Comparison of ENCODE assay signal across 1 cellular context in genomic region chr11:34784318-34784841, GRCh38.
TF ChIP-seq lines count a peak whose summit lies in the region.

No MANE protein-coding gene starts in this region.

TF ChIP-seq in HepG2, 621 proteins besides CTCF, POLR2A, EP300 and RAD21 (continued from another document and continues in another):
- TF ChIP-seq PAXIP1 (CRISPR knock-in tag; conservative IDR thresholded peaks at IDR 0.05) (peak; percentile 88), ZNF143 (CRISPR knock-in tag; IDR thresholded peaks at IDR 0.05) (no peak), LBX2 (CRISPR knock-in tag; IDR thresholded peaks at IDR 0.05; ENCODE audit: borderline replicate concordance) (no peak), POLR2G (IDR thresholded peaks at IDR 0.05; ENCODE audit: low read depth, low read length) (no peak), TBL1XR1 (IDR thresholded peaks at IDR 0.05; ENCODE audit: borderline replicate concordance, low read length, partially characterized antibody) (peak; percentile 36), STAT5B (CRISPR knock-in tag; IDR thresholded peaks at IDR 0.05) (no peak), ZNF431 (CRISPR knock-in tag; IDR thresholded peaks at IDR 0.05; ENCODE audit: borderline replicate concordance, low read depth) (0 out of 2 replicates have a peak, but pooled peaks have one; percentile 18), SIX1 (CRISPR knock-in tag; IDR thresholded peaks at IDR 0.05; ENCODE audit: borderline replicate concordance) (peak; percentile 58; the same call in 1 of the 2 replicates), ZNF430 (CRISPR knock-in tag; IDR thresholded peaks at IDR 0.05) (peak; percentile 14; the same call in 1 of the 2 replicates), PAX8 (CRISPR knock-in tag; IDR thresholded peaks at IDR 0.05; ENCODE audit: borderline replicate concordance) (no peak), ZBTB44 (CRISPR knock-in tag; IDR thresholded peaks at IDR 0.05) (no peak), ZNF142 (CRISPR knock-in tag; IDR thresholded peaks at IDR 0.05) (no peak), ZNF354B (CRISPR knock-in tag; IDR thresholded peaks at IDR 0.05) (no peak), SRSF9 (IDR thresholded peaks at IDR 0.05; ENCODE audit: borderline replicate concordance, insufficient read depth, low read depth, low read length, poor library complexity, severe bottlenecking) (no peak), ZNF781 (CRISPR knock-in tag; IDR thresholded peaks at IDR 0.05; ENCODE audit: borderline replicate concordance, not compliant biosample characterization) (no peak), FOXJ3 (CRISPR knock-in tag; IDR thresholded peaks at IDR 0.05; ENCODE audit: borderline replicate concordance) (peak; percentile 79; the same call in 1 of the 2 replicates), SP5 (CRISPR knock-in tag; IDR thresholded peaks at IDR 0.05; ENCODE audit: borderline replicate concordance, low read depth) (peak; percentile 53; the same call in 1 of the 2 replicates), ZNF83 (CRISPR knock-in tag; IDR thresholded peaks at IDR 0.05; ENCODE audit: borderline replicate concordance) (no peak), HOXA3 (CRISPR knock-in tag; IDR thresholded peaks at IDR 0.05) (no peak), HDAC1 (CRISPR knock-in tag; IDR thresholded peaks at IDR 0.05) (peak; percentile 28; the same call in 1 of the 2 replicates), ZKSCAN5 (CRISPR knock-in tag; IDR thresholded peaks at IDR 0.05) (peak; percentile 31; the same call in 1 of the 2 replicates), FOXP1 (IDR thresholded peaks at IDR 0.05) (no peak), FOXP1 (CRISPR knock-in tag; IDR thresholded peaks at IDR 0.05) (peak; percentile 77; the same call in 1 of the 2 replicates), HNF4A (CRISPR knock-in tag; IDR thresholded peaks at IDR 0.05) (peak; percentile 94), ZEB1 (IDR thresholded peaks at IDR 0.05; ENCODE audit: insufficient replicate concordance, low read depth) (peak; percentile 62), PLSCR1 (CRISPR knock-in tag; IDR thresholded peaks at IDR 0.05; ENCODE audit: borderline replicate concordance) (no peak), ZNF577 (CRISPR knock-in tag; IDR thresholded peaks at IDR 0.05; ENCODE audit: borderline replicate concordance, low read depth) (no peak), SOX6 (IDR thresholded peaks at IDR 0.05) (no peak), SOX6 (CRISPR knock-in tag; IDR thresholded peaks at IDR 0.05) (peak; percentile 82), HHEX (CRISPR knock-in tag; IDR thresholded peaks at IDR 0.05) (no peak), NR3C1 (CRISPR knock-in tag; IDR thresholded peaks at IDR 0.05) (no peak)
- TF ChIP-seq, protein P1, sequence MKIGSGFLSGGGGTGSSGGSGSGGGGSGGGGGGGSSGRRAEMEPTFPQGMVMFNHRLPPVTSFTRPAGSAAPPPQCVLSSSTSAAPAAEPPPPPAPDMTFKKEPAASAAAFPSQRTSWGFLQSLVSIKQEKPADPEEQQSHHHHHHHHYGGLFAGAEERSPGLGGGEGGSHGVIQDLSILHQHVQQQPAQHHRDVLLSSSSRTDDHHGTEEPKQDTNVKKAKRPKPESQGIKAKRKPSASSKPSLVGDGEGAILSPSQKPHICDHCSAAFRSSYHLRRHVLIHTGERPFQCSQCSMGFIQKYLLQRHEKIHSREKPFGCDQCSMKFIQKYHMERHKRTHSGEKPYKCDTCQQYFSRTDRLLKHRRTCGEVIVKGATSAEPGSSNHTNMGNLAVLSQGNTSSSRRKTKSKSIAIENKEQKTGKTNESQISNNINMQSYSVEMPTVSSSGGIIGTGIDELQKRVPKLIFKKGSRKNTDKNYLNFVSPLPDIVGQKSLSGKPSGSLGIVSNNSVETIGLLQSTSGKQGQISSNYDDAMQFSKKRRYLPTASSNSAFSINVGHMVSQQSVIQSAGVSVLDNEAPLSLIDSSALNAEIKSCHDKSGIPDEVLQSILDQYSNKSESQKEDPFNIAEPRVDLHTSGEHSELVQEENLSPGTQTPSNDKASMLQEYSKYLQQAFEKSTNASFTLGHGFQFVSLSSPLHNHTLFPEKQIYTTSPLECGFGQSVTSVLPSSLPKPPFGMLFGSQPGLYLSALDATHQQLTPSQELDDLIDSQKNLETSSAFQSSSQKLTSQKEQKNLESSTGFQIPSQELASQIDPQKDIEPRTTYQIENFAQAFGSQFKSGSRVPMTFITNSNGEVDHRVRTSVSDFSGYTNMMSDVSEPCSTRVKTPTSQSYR (CRISPR knock-in tag; IDR thresholded peaks at IDR 0.05; ENCODE audit: borderline replicate concordance) = no peak
- TF ChIP-seq, protein P2, sequence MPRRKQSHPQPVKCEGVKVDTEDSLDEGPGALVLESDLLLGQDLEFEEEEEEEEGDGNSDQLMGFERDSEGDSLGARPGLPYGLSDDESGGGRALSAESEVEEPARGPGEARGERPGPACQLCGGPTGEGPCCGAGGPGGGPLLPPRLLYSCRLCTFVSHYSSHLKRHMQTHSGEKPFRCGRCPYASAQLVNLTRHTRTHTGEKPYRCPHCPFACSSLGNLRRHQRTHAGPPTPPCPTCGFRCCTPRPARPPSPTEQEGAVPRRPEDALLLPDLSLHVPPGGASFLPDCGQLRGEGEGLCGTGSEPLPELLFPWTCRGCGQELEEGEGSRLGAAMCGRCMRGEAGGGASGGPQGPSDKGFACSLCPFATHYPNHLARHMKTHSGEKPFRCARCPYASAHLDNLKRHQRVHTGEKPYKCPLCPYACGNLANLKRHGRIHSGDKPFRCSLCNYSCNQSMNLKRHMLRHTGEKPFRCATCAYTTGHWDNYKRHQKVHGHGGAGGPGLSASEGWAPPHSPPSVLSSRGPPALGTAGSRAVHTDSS (CRISPR knock-in tag; conservative IDR thresholded peaks at IDR 0.05) = no peak
- TF ChIP-seq, protein P3, sequence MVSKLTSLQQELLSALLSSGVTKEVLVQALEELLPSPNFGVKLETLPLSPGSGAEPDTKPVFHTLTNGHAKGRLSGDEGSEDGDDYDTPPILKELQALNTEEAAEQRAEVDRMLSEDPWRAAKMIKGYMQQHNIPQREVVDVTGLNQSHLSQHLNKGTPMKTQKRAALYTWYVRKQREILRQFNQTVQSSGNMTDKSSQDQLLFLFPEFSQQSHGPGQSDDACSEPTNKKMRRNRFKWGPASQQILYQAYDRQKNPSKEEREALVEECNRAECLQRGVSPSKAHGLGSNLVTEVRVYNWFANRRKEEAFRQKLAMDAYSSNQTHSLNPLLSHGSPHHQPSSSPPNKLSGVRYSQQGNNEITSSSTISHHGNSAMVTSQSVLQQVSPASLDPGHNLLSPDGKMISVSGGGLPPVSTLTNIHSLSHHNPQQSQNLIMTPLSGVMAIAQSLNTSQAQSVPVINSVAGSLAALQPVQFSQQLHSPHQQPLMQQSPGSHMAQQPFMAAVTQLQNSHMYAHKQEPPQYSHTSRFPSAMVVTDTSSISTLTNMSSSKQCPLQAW (CRISPR knock-in tag; IDR thresholded peaks at IDR 0.05) = no peak
- TF ChIP-seq, protein P4, sequence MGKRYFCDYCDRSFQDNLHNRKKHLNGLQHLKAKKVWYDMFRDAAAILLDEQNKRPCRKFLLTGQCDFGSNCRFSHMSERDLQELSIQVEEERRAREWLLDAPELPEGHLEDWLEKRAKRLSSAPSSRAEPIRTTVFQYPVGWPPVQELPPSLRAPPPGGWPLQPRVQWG (CRISPR knock-in tag; IDR thresholded peaks at IDR 0.05; ENCODE audit: borderline replicate concordance, low read depth) = no peak
- TF ChIP-seq, protein P5, sequence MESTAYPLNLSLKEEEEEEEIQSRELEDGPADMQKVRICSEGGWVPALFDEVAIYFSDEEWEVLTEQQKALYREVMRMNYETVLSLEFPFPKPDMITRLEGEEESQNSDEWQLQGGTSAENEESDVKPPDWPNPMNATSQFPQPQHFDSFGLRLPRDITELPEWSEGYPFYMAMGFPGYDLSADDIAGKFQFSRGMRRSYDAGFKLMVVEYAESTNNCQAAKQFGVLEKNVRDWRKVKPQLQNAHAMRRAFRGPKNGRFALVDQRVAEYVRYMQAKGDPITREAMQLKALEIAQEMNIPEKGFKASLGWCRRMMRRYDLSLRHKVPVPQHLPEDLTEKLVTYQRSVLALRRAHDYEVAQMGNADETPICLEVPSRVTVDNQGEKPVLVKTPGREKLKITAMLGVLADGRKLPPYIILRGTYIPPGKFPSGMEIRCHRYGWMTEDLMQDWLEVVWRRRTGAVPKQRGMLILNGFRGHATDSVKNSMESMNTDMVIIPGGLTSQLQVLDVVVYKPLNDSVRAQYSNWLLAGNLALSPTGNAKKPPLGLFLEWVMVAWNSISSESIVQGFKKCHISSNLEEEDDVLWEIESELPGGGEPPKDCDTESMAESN (CRISPR knock-in tag; conservative IDR thresholded peaks at IDR 0.05) = 0 out of 2 replicates have a peak, but pooled peaks have one; percentile 6
- TF ChIP-seq, protein P6, sequence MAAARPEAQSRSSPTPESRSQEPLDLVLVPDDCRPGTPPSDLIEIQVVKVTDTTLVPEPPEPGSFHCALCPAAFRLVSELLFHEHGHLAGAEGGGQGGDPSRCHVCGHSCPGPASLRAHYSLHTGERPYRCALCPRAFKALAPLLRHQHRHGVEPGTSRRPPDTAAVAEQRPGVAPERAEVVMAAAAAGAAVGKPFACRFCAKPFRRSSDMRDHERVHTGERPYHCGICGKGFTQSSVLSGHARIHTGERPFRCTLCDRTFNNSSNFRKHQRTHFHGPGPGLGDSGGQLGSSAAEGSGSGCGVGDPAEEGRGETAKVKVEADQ (CRISPR knock-in tag; IDR thresholded peaks at IDR 0.05; ENCODE audit: borderline replicate concordance) = no peak
